ENCODE assay signal across 8 cellular contexts in genomic region chr3:42490243-42490642, GRCh38. TPM values are rescaled to one million over a fixed set of nuclear protein-coding genes. Genes with fewer than 3 reads are reported as not detected.
A peak's percentile ranks its signal among the peaks of the same experiment; 100 is the strongest.
DNase-seq lines count a peak whose midpoint lies in the region; ATAC-seq, FAIRE-seq and TF ChIP-seq lines count a peak whose summit lies in the region.

No MANE protein-coding gene starts in this region.

- TF ChIP-seq CTCF in keratinocyte (optimal IDR thresholded peaks at IDR 0.05 in 1 of 3, IDR thresholded peaks at IDR 0.05 in 1 of 3, conservative IDR thresholded peaks at IDR 0.05 in 1 of 3; ENCODE audit: extremely low read depth in 1 of 3, insufficient read depth in 2 of 3, low read length in 3 of 3), result no peak
- TF ChIP-seq CTCF in GM10266 (IDR thresholded peaks at IDR 0.05; ENCODE audit: control insufficient read depth, insufficient read depth, low read depth, missing control alignments), result no peak
- TF ChIP-seq CTCF in testis (IDR thresholded peaks at IDR 0.05), result no peak

- H3K9ac ChIP-seq in keratinocyte (ENCODE audit: control insufficient read depth, extremely low read depth, insufficient read depth, low read length), result peak overlapping the region; percentile 22

- dilution Hi-C loops in keratinocyte (cut with MboI; ENCODE audit: extremely low pct_ligation_motif_present, low sequenced_read_pairs), result no loop called here

- H3K4me2 ChIP-seq in keratinocyte (ENCODE audit: control insufficient read depth, extremely low read depth, insufficient read depth, low read depth, low read length), result peak overlapping the region; percentile 80

- H3K27ac Mint-ChIP-seq in CD4-positive, CD25-positive, alpha-beta regulatory T cell, result peak overlapping the region in 1 of 3 donors; percentile 22

- no peak overlapping the region for H3K27ac ChIP-seq in CD4-positive, CD25-positive, alpha-beta regulatory T cell (ENCODE audit: insufficient read depth, low read length, poor library complexity, severe bottlenecking)
- H3K27ac ChIP-seq in keratinocyte (ENCODE audit: control insufficient read depth, insufficient read depth, low read length), result peak overlapping the region; percentile 15
- no peak overlapping the region for H3K27ac ChIP-seq in testis

- 81 to 82% methylated on average over 5 of the region's 5 CpGs for WGBS in testis, 2 donors

- DNase-seq in CD4-positive, CD25-positive, alpha-beta regulatory T cell, result no peak
- DNase-seq in SIG-M5 (lab: John Stamatoyannopoulos, UW) (peak; percentile 38), keratinocyte (ENCODE audit: low read depth, low spot score) (no peak), GM10266 (ENCODE audit: extremely low spot score) (no peak), NCI-H1436 (lab: John Stamatoyannopoulos, UW) (no peak), testis (no peak)

- H3K27me3 Mint-ChIP-seq in CD4-positive, CD25-positive, alpha-beta regulatory T cell, result peaks cover 21% of the 10 kb centered on the region

- no peak for TF ChIP-seq POLR2A in testis (IDR thresholded peaks at IDR 0.05)

- H3K27me3 ChIP-seq in CD4-positive, CD25-positive, alpha-beta regulatory T cell (ENCODE audit: control insufficient read depth, insufficient read depth, low read length), result peaks cover 2% of the 10 kb centered on the region
- no peaks in the 10 kb centered on the region for H3K27me3 ChIP-seq in keratinocyte (ENCODE audit: control insufficient read depth, extremely low read depth, insufficient read depth, low read length)
- no peaks in the 10 kb centered on the region for H3K27me3 ChIP-seq in testis

- peak; percentile 30 to 48 for ATAC-seq in CD4-positive, CD25-positive, alpha-beta regulatory T cell (ENCODE audit: low read depth in 2 of 2)
- ATAC-seq in GM19395 (IDR thresholded peaks at IDR 0.05; ENCODE audit: unreplicated experiment), result peak; percentile 99
- ATAC-seq in HG03342 (IDR thresholded peaks at IDR 0.05; ENCODE audit: unreplicated experiment), result peak; percentile 98

- H3K79me2 ChIP-seq in keratinocyte (ENCODE audit: control insufficient read depth, insufficient read depth, low read length), result no peaks in the 10 kb centered on the region

- H2AFZ ChIP-seq in keratinocyte (ENCODE audit: control insufficient read depth, low read length), result peak overlapping the region; percentile 53

- H3K4me1 Mint-ChIP-seq in CD4-positive, CD25-positive, alpha-beta regulatory T cell, result peaks cover 0 to 3% (median 0%) of the 10 kb centered on the region in 4 donors

- H4K20me1 ChIP-seq in keratinocyte (ENCODE audit: control insufficient read depth, extremely low read depth, insufficient read depth, low read length), result no peaks in the 10 kb centered on the region

- no peaks in the 10 kb centered on the region for H3K36me3 Mint-ChIP-seq in CD4-positive, CD25-positive, alpha-beta regulatory T cell

- H3K9me1 ChIP-seq in keratinocyte (ENCODE audit: control insufficient read depth, extremely low read depth, insufficient read depth, low read length), result no peaks in the 10 kb centered on the region

- no peaks in the 10 kb centered on the region for H3K9me3 ChIP-seq in CD4-positive, CD25-positive, alpha-beta regulatory T cell (ENCODE audit: control insufficient read depth in 2 of 2, low read length in 2 of 2)
- no peaks in the 10 kb centered on the region for H3K9me3 ChIP-seq in keratinocyte (ENCODE audit: control insufficient read depth, low read depth, low read length)
- H3K9me3 ChIP-seq in testis, result no peaks in the 10 kb centered on the region

- H3K9me3 Mint-ChIP-seq in CD4-positive, CD25-positive, alpha-beta regulatory T cell, result peaks cover 0 to 2% (median 0%) of the 10 kb centered on the region in 7 donors

- H3K4me3 Mint-ChIP-seq in CD4-positive, CD25-positive, alpha-beta regulatory T cell, result no peak overlapping the region

- peak; percentile 95 for FAIRE-seq in keratinocyte (lab: Jason Lieb, UNC)

- no peaks in the 10 kb centered on the region for H3K36me3 ChIP-seq in CD4-positive, CD25-positive, alpha-beta regulatory T cell (ENCODE audit: control insufficient read depth, insufficient read depth, low read length)
- H3K36me3 ChIP-seq in keratinocyte (ENCODE audit: control insufficient read depth in 2 of 2, extremely low read depth in 1 of 2, insufficient read depth in 2 of 2, low read length in 2 of 2), result no peaks in the 10 kb centered on the region
- H3K36me3 ChIP-seq in testis (ENCODE audit: low read depth, missing control alignments), result no peaks in the 10 kb centered on the region

- no peaks in the 10 kb centered on the region for H3K4me1 ChIP-seq in CD4-positive, CD25-positive, alpha-beta regulatory T cell (ENCODE audit: control insufficient read depth, insufficient read depth, low read length, poor library complexity, severe bottlenecking)
- H3K4me1 ChIP-seq in keratinocyte (ENCODE audit: control insufficient read depth, extremely low read depth, insufficient read depth, low read length) (peaks cover 20% of the 10 kb centered on the region), testis (no peaks in the 10 kb centered on the region)

- intact Hi-C loops in testis (cut with DNase I; ENCODE audit: low total_unique reads), result no loop called here

- H3K4me3 ChIP-seq in CD4-positive, CD25-positive, alpha-beta regulatory T cell (ENCODE audit: low read depth, low read length), result no peak overlapping the region
- no peak overlapping the region for H3K4me3 ChIP-seq in keratinocyte (ENCODE audit: control insufficient read depth in 2 of 3, extremely low read depth in 1 of 3, insufficient read depth in 2 of 3, low read depth in 1 of 3, low read length in 3 of 3)
- no peak overlapping the region for H3K4me3 ChIP-seq in testis

RNA-seq across cellular contexts. Expression of gene VIPR1, which starts 12.2 kb away (rescaled TPM):
- total RNA-seq in CD4-positive, CD25-positive, alpha-beta regulatory T cell, result 31.2 TPM
- 10 to 100 TPM in 1 of 4 donors, 1 to 10 TPM in 3; 5.0 to 10.7 (median 8.1) TPM for polyA plus RNA-seq in CD4-positive, CD25-positive, alpha-beta regulatory T cell
- polyA plus RNA-seq in keratinocyte, result 4.5 to 10.0 TPM (median 8.5 TPM) in 3 replicates
- polyA plus RNA-seq in keratinocyte (2011; ENCODE audit: low read depth), result 4.2 TPM
- polyA plus RNA-seq in keratinocyte (2011; cell fraction: cytosol; rRNA removed), result 5.8 and 6.4 TPM in 2 replicates
- polyA plus RNA-seq in keratinocyte (2011; cell fraction: nucleus; rRNA removed), result 34.3 and 50.3 TPM in 2 replicates
- 7.3 and 13.0 TPM in 2 replicates for polyA plus RNA-seq in keratinocyte (2012; ENCODE audit: low replicate concordance)
- polyA minus RNA-seq in keratinocyte, result 8.1 to 27.4 TPM (median 13.3 TPM) in 3 replicates
- 12.7 TPM for polyA minus RNA-seq in keratinocyte (2011; cell fraction: cytosol; rRNA and poly(A)+ RNA removed)
- 22.4 and 27.5 TPM in 2 replicates for polyA minus RNA-seq in keratinocyte (2011; cell fraction: nucleus; rRNA and poly(A)+ RNA removed)
- 10 to 100 TPM in 1 of 2 donors, 1 to 10 TPM in 1; 4.6 to 10.2 TPM for total RNA-seq in testis
- polyA plus RNA-seq in testis (ENCODE audit: insufficient read depth, low read depth, low replicate concordance), result 3.4 TPM

Comparison
In these comparisons a context has a peak if more than half of its experiments do, and no peak if none do; other contexts are left out.
1. ATAC-seq: peak in every context shown above with its lines; median percentile 99 in GM19395; 98 in HG03342; 39 in CD4-positive, CD25-positive, alpha-beta regulatory T cell.